In the genomic region with DNA sequence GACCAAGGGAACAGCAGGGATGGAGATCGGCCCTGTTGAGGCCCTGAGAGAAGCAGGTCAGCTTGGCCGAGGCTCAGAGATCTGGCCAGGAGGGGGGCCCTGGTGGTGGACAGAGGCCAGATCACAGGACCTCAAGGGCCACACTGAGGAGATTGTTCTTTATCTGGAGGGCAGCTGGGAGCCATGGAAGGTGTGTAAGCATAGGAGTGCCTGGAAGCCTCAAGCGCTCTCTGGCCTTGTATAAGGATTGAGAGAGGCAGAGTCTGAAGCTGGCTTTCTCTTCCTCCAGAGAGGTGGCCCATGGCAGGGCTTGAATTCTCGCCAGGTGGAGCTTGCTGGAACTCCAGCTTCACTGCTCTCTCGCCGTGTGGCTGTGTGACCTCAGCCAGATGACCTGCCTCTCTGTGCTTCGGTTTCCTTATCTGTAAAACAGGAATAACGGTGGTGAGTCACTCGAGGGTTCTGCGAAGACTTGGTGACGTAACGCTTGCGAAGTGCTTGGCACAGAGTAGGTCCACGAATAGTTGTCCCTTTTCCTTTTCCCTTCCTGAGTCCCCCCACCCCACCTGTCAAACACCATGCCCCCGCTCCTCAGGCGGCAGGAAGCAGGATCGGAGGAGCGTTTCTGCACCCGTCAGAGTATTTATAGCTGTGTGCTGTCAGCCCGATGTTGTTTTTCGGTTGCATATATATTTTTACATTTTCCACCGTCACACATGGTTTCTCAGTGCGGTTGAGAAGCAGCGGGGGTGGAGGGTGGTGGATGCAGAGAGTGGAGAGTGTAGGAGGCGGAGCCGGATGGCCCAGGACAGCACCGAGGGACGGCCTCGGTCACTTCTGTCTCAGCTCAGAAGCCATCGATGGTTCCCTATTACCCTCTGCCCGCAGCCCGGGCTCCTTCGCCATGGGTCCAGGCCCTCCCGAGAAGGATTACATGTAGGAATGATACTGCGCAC, we compare ENCODE assay signal across 8 cellular contexts. TPM values are rescaled to one million over a fixed set of nuclear protein-coding genes. Genes with fewer than 3 reads are reported as not detected.
DNase-seq lines count a peak whose midpoint lies in the region; ATAC-seq lines count a peak whose summit lies in the region.

No MANE protein-coding gene starts in this region.

- no peaks in the 10 kb centered on the region for H3K36me3 Mint-ChIP-seq in T-helper 1 cell treated with Interleukin-12 subunit alpha and Interleukin-12 subunit beta and Interleukin-4 antibody, amounts not matched to agents 30 μg/mL and 1 μg/mL, for 36 hours (ENCODE audit: low read depth)

- H3K27me3 ChIP-seq in neuronal stem cell (ENCODE audit: control insufficient read depth in 3 of 3, insufficient read depth in 3 of 3, low read depth in 1 of 3, low read length in 3 of 3): no peaks in the 10 kb centered on the region

- no peak overlapping the region for H4K91ac ChIP-seq in neuronal stem cell (ENCODE audit: low read depth, low read length, poor library complexity)

- no peak overlapping the region for H4K8ac ChIP-seq in neuronal stem cell (ENCODE audit: low read depth, low read length)

- H3K27ac Mint-ChIP-seq in T-helper 1 cell treated with Interleukin-12 subunit alpha and Interleukin-12 subunit beta and Interleukin-4 antibody, amounts not matched to agents 30 μg/mL and 1 μg/mL, for 36 hours: peak overlapping the region; percentile 96

- H2AFZ ChIP-seq in neuronal stem cell (ENCODE audit: low read length): peak overlapping the region; percentile 64

- no peaks in the 10 kb centered on the region for H3K9me3 ChIP-seq in neuronal stem cell (replicated peaks in 1 of 2; ENCODE audit: control insufficient read depth in 2 of 2, insufficient read depth in 1 of 2, low read depth in 1 of 2, low read length in 2 of 2)

- H3K27ac ChIP-seq in angular gyrus (ENCODE audit: low read depth, low read length): peak overlapping the region; percentile 74
- H3K27ac ChIP-seq in neuronal stem cell (replicated peaks; ENCODE audit: low read length): no peak overlapping the region

- no peaks in the 10 kb centered on the region for H3K36me3 ChIP-seq in neuronal stem cell (replicated peaks in 1 of 2; ENCODE audit: control insufficient read depth in 2 of 2, insufficient read depth in 2 of 2, low read length in 2 of 2)

- WGBS in neuronal stem cell (ENCODE audit: extremely low coverage in 2 of 2, insufficient read length in 2 of 2, insufficient replicate concordance in 1 of 2), 2 donors: no CpG with 5 or more reads among the region's 35 CpGs

- H3K27me3 Mint-ChIP-seq in T-helper 1 cell treated with Interleukin-12 subunit alpha and Interleukin-12 subunit beta and Interleukin-4 antibody, amounts not matched to agents 30 μg/mL and 1 μg/mL, for 36 hours (ENCODE audit: low read depth): no peaks in the 10 kb centered on the region

- peak overlapping the region; percentile 27 for H3K9ac ChIP-seq in neuronal stem cell (ENCODE audit: low read depth, low read length, poor library complexity)

- H2AK5ac ChIP-seq in neuronal stem cell (ENCODE audit: low read depth, low read length): peak overlapping the region; percentile 56

- H3K14ac ChIP-seq in neuronal stem cell (ENCODE audit: low read length): no peak overlapping the region

- no peaks in the 10 kb centered on the region for H3K9me3 Mint-ChIP-seq in T-helper 1 cell treated with Interleukin-12 subunit alpha and Interleukin-12 subunit beta and Interleukin-4 antibody, amounts not matched to agents 30 μg/mL and 1 μg/mL, for 36 hours

- H3K4me3 Mint-ChIP-seq in T-helper 1 cell treated with Interleukin-12 subunit alpha and Interleukin-12 subunit beta and Interleukin-4 antibody, amounts not matched to agents 30 μg/mL and 1 μg/mL, for 36 hours: peak overlapping the region; percentile 82

- H2BK12ac ChIP-seq in neuronal stem cell (ENCODE audit: low read length): no peak overlapping the region

- DNase-seq in neuronal stem cell (ENCODE audit: low spot score) (no peak), pons (ENCODE audit: low spot score) (no peak), islet precursor cell (no peak), midbrain (lab: John Stamatoyannopoulos, UW) (no peak)

- peaks cover 15 to 34% of the 10 kb centered on the region in 2 donors for H3K4me1 ChIP-seq in neuronal stem cell (ENCODE audit: control insufficient read depth in 2 of 2, insufficient read depth in 1 of 2, low read depth in 1 of 2, low read length in 2 of 2)

- peaks cover 31% of the 10 kb centered on the region for H3K4me1 Mint-ChIP-seq in T-helper 1 cell treated with Interleukin-12 subunit alpha and Interleukin-12 subunit beta and Interleukin-4 antibody, amounts not matched to agents 30 μg/mL and 1 μg/mL, for 36 hours (ENCODE audit: low read depth)

- peak overlapping the region; percentile 14 for H3K23ac ChIP-seq in neuronal stem cell (ENCODE audit: low read depth, low read length, poor library complexity)

- no peaks in the 10 kb centered on the region for H3K79me1 ChIP-seq in neuronal stem cell (ENCODE audit: low read depth, low read length)

- no peak overlapping the region for H3K18ac ChIP-seq in neuronal stem cell (ENCODE audit: low read length)

- peak overlapping the region; percentile 31 for H2BK5ac ChIP-seq in neuronal stem cell (ENCODE audit: low read length)

- peak; percentile 40 for ATAC-seq in GM18519 (IDR thresholded peaks at IDR 0.05; ENCODE audit: low FRiP score, unreplicated experiment)
- peak; percentile 63 for ATAC-seq in HG02938 (IDR thresholded peaks at IDR 0.05; ENCODE audit: unreplicated experiment)

- no peak overlapping the region for H3K4me2 ChIP-seq in neuronal stem cell (ENCODE audit: insufficient read depth, low read length, poor library complexity, severe bottlenecking)

- no peak overlapping the region for H2BK120ac ChIP-seq in neuronal stem cell (ENCODE audit: low read depth, low read length)

- H3K4me3 ChIP-seq in neuronal stem cell (ENCODE audit: low read length in 2 of 2): no peak overlapping the region

- H3K4ac ChIP-seq in neuronal stem cell (ENCODE audit: low read length): no peak overlapping the region

- H2BK15ac ChIP-seq in neuronal stem cell (ENCODE audit: low read length): peak overlapping the region; percentile 68

RNA-seq across cellular contexts. Expression of a gene that starts 17.0 kb away (rescaled TPM):
- polyA plus RNA-seq in neuronal stem cell (2013, experiment 1 of 2): 41.7 TPM
- polyA plus RNA-seq in neuronal stem cell (2013, experiment 2 of 2): 41.7 TPM
